Comparison of ENCODE assay signal across 10 cellular contexts in genomic region chr19:13173129-13173737, GRCh38. TPM values are rescaled to one million over a fixed set of nuclear protein-coding genes. Genes with fewer than 3 reads are reported as not detected.
DNase-seq lines count a peak whose midpoint lies in the region; ATAC-seq and TF ChIP-seq lines count a peak whose summit lies in the region.
"Had no signal": no experiment of that assay in that cellular context is flagged by ENCODE, and none has a peak within 500 bp of the region (broad histone marks: within the 10 kb centered on the region; RNA-seq: fewer than 3 reads in every experiment).

No MANE protein-coding gene starts in this region.

- ATAC-seq in activated T-cell treated with anti-CD3 and anti-CD28 coated beads, Interleukin-2, amount 50 U/mL, for 4 hours: no peak
- no peak for ATAC-seq in thoracic aorta (ENCODE audit: insufficient number of reproducible peaks, low FRiP score, low read depth)
- ATAC-seq in HG03342 (IDR thresholded peaks at IDR 0.05; ENCODE audit: unreplicated experiment): no peak

- peaks cover 43% of the 10 kb centered on the region for H3K4me1 ChIP-seq in SJSA1 (replicated peaks)
- H3K4me1 ChIP-seq in thoracic aorta (ENCODE audit: control insufficient read depth in 1 of 2, low read depth in 2 of 2): peaks cover 23 to 40% of the 10 kb centered on the region in 2 donors

- TF ChIP-seq CTCF in glutamatergic neuron (IDR thresholded peaks at IDR 0.05; ENCODE audit: partially characterized antibody, unreplicated experiment) (no peak), thoracic aorta (IDR thresholded peaks at IDR 0.05) (no peak)

- DNase-seq in activated T-cell treated with anti-CD3 and anti-CD28 coated beads, Interleukin-2, amount 50 U/mL, for 4 hours: no peak
- no peak for DNase-seq in activated T-cell treated with anti-CD3 and anti-CD28 coated beads for 4 hours
- no peak for DNase-seq in SJSA1 (ENCODE audit: low read depth in 1 of 2, low spot score in 2 of 2)
- no peak for DNase-seq in glutamatergic neuron
- no peak for DNase-seq in thoracic aorta (ENCODE audit: low spot score)
- no peak for DNase-seq in NCI-H1930 (lab: John Stamatoyannopoulos, UW)
- DNase-seq in occipital lobe (lab: John Stamatoyannopoulos, UW): no peak
- DNase-seq: SHP77 treated with DMSO at 0.1 percent for 48 hours had no signal

- peak overlapping the region; percentile 76 for H3K27ac ChIP-seq in SJSA1
- H3K27ac ChIP-seq in thoracic aorta: peak overlapping the region; percentile 86 to 91

- peaks cover 61% of the 10 kb centered on the region for H3K4me1 Mint-ChIP-seq in activated T-cell treated with anti-CD3 and anti-CD28 coated beads, Interleukin-2, amount 50 U/mL, for 4 hours (ENCODE audit: low read depth)
- peaks cover 5% of the 10 kb centered on the region for H3K4me1 Mint-ChIP-seq in glutamatergic neuron (ENCODE audit: low read depth, unreplicated experiment)

- H3K27me3 Mint-ChIP-seq in activated T-cell treated with anti-CD3 and anti-CD28 coated beads, Interleukin-2, amount 50 U/mL, for 4 hours (ENCODE audit: low read depth): no peaks in the 10 kb centered on the region
- no peaks in the 10 kb centered on the region for H3K27me3 Mint-ChIP-seq in glutamatergic neuron (ENCODE audit: unreplicated experiment)
- H3K27me3 Mint-ChIP-seq: progenitor cell of endocrine pancreas had no signal

- H3K27me3 ChIP-seq in SJSA1 (replicated peaks) (no peaks in the 10 kb centered on the region), thoracic aorta (replicated peaks; ENCODE audit: insufficient read depth) (no peaks in the 10 kb centered on the region)

- H3K36me3 Mint-ChIP-seq in activated T-cell treated with anti-CD3 and anti-CD28 coated beads, Interleukin-2, amount 50 U/mL, for 4 hours (ENCODE audit: insufficient read depth): peaks cover 2% of the 10 kb centered on the region
- H3K36me3 Mint-ChIP-seq in glutamatergic neuron (ENCODE audit: unreplicated experiment): no peaks in the 10 kb centered on the region

- 0 out of 2 replicates have a peak, but pooled peaks cover 4% of the 10 kb centered on the region for H3K36me3 ChIP-seq in SJSA1
- H3K36me3 ChIP-seq in thoracic aorta: no peaks in the 10 kb centered on the region

- H3K9me3 ChIP-seq in SJSA1 (replicated peaks) (no peaks in the 10 kb centered on the region), thoracic aorta (no peaks in the 10 kb centered on the region)

- no peaks in the 10 kb centered on the region for H3K9me3 Mint-ChIP-seq in activated T-cell treated with anti-CD3 and anti-CD28 coated beads, Interleukin-2, amount 50 U/mL, for 4 hours
- H3K9me3 Mint-ChIP-seq in glutamatergic neuron (ENCODE audit: unreplicated experiment): peaks cover 6% of the 10 kb centered on the region

- peak overlapping the region; percentile 82 for H3K4me3 Mint-ChIP-seq in activated T-cell treated with anti-CD3 and anti-CD28 coated beads, Interleukin-2, amount 50 U/mL, for 4 hours
- H3K4me3 Mint-ChIP-seq in glutamatergic neuron (ENCODE audit: unreplicated experiment): no peak overlapping the region

- peak overlapping the region; percentile 6 for H3K27ac Mint-ChIP-seq in glutamatergic neuron (ENCODE audit: unreplicated experiment)
- H3K27ac Mint-ChIP-seq: progenitor cell of endocrine pancreas had no signal

- no peak overlapping the region for H3K4me3 ChIP-seq in SJSA1
- no peak overlapping the region for H3K4me3 ChIP-seq in thoracic aorta

RNA-seq across cellular contexts. Expression of gene IER2, which starts 23.0 kb away (rescaled TPM):
- 100 to 1,000 TPM in 2 of 3 donors, 10 to 100 TPM in 1; 99.4 to 113 (median 110) TPM for total RNA-seq in activated T-cell treated with anti-CD3 and anti-CD28 coated beads, Interleukin-2, amount 50 U/mL, for 4 hours
- 12.3 and 25.5 TPM in 2 replicates for total RNA-seq in SJSA1 (2014; rRNA removed; shearing (Covaris generic))
- 109 TPM for total RNA-seq in glutamatergic neuron (ENCODE audit: unreplicated experiment)
- total RNA-seq in thoracic aorta: 100 to 1,000 TPM; 125 to 440 TPM
- 9.4 TPM for total RNA-seq in occipital lobe

RNA-seq across cellular contexts. Expression of gene STX10, which starts 23.1 kb away (rescaled TPM):
- total RNA-seq in activated T-cell treated with anti-CD3 and anti-CD28 coated beads, Interleukin-2, amount 50 U/mL, for 4 hours: 10 to 100 TPM; 64.5 to 66.0 (median 65.4) TPM
- 106 and 125 TPM in 2 replicates for total RNA-seq in SJSA1 (2014; rRNA removed; shearing (Covaris generic))
- total RNA-seq in glutamatergic neuron (ENCODE audit: unreplicated experiment): 17.2 TPM
- 10 to 100 TPM; 30.8 to 83.4 TPM for total RNA-seq in thoracic aorta
- 20.3 TPM for total RNA-seq in occipital lobe

RNA-seq across cellular contexts. Expression of gene NACC1, which starts 55.2 kb away (rescaled TPM):
- 100 to 1,000 TPM; 127 to 137 (median 134) TPM for total RNA-seq in activated T-cell treated with anti-CD3 and anti-CD28 coated beads, Interleukin-2, amount 50 U/mL, for 4 hours
- total RNA-seq in SJSA1 (2014; rRNA removed; shearing (Covaris generic)): 48.9 and 75.9 TPM in 2 replicates
- total RNA-seq in glutamatergic neuron (ENCODE audit: unreplicated experiment) (68.6 TPM), thoracic aorta (10 to 100 TPM; 27.2 to 28.8 TPM), occipital lobe (13.1 TPM)

RNA-seq across cellular contexts. Expression of gene TRMT1, which starts 56.7 kb away (rescaled TPM):
- total RNA-seq in activated T-cell treated with anti-CD3 and anti-CD28 coated beads, Interleukin-2, amount 50 U/mL, for 4 hours: 100 to 1,000 TPM; 240 to 248 (median 246) TPM
- total RNA-seq in SJSA1 (2014; rRNA removed; shearing (Covaris generic)): 29.6 and 49.9 TPM in 2 replicates
- total RNA-seq in glutamatergic neuron (ENCODE audit: unreplicated experiment) (29.2 TPM), thoracic aorta (10 to 100 TPM; 35.3 to 52.3 TPM), occipital lobe (27.1 TPM)
